32 cellular contexts compared by ENCODE assay signal in genomic region chr7:156603629-156604028, GRCh38.
"Had no signal": no experiment of that assay in that cellular context is flagged by ENCODE, and none has a peak within 500 bp of the region (broad histone marks: within the 10 kb centered on the region; RNA-seq: fewer than 3 reads in every experiment).

No MANE protein-coding gene starts in this region.

- H3K4me3 Mint-ChIP-seq: activated CD4-positive, alpha-beta T cell treated with anti-CD3 and anti-CD28 coated beads, Interleukin-2, amount 10 ng/mL, durations not matched to agents 24 days and 14 days; activated CD8-positive, alpha-beta T cell treated with anti-CD3 and anti-CD28 coated beads for 36 hours; activated naive CD4-positive, alpha-beta T cell treated with anti-CD3 and anti-CD28 coated beads, Interleukin-2, amount 50 U/mL, for 24 hours; activated naive CD8-positive, alpha-beta T cell treated with anti-CD3 and anti-CD28 coated beads, Interleukin-2, amount 10 ng/mL, durations not matched to agents 7 days and 5 days had no signal

- H3K4me3 ChIP-seq: ascending aorta, cardiac muscle cell, K562, Peyer's patch had no signal

- H3K27me3 ChIP-seq: ascending aorta, cardiac muscle cell, Peyer's patch had no signal

- H3K9me3 ChIP-seq: ascending aorta, Peyer's patch had no signal

- DNase-seq: activated CD4-positive, alpha-beta T cell treated with anti-CD3 and anti-CD28 coated beads, Interleukin-2, amount 10 ng/mL, durations not matched to agents 24 days and 14 days; activated CD4-positive, alpha-beta T cell treated with anti-CD3 and anti-CD28 coated beads, Interleukin-2, amount 50 U/mL, for 4 hours; activated CD8-positive, alpha-beta T cell treated with anti-CD3 and anti-CD28 coated beads for 36 hours; activated gamma-delta T cell; activated naive CD4-positive, alpha-beta T cell treated with Interleukin-2 at 50 U/mL for 16 hours; activated naive CD8-positive, alpha-beta T cell treated with anti-CD3 and anti-CD28 coated beads, Interleukin-2, amount 10 ng/mL, durations not matched to agents 7 days and 5 days; activated T-cell treated with anti-CD3 and anti-CD28 coated beads, Interleukin-2, amount 50 U/mL, for 1 hour; amygdala; NCI-H1092 treated with DMSO at 0.1 percent for 48 hours; NCI-H1417; NCI-H146; NCI-H187; NCI-H2081; NCI-H226; NCI-H446 treated with DMSO at 0.1 percent for 48 hours; NCI-H524; NK-92 treated with Interleukin-12 subunit alpha and Interleukin-12 subunit beta, amount 100 ng/mL, for 24 hours; PC-3; Peyer's patch; RPMI8226; SIG-M5; T-helper 1 cell; T-helper 2 cell; T-helper 9 cell; WERI-Rb-1 had no signal

- H3K9me3 Mint-ChIP-seq: activated CD4-positive, alpha-beta T cell treated with anti-CD3 and anti-CD28 coated beads, Interleukin-2, amount 10 ng/mL, durations not matched to agents 24 days and 14 days; activated CD8-positive, alpha-beta T cell treated with anti-CD3 and anti-CD28 coated beads for 36 hours; activated naive CD4-positive, alpha-beta T cell treated with anti-CD3 and anti-CD28 coated beads, Interleukin-2, amount 50 U/mL, for 24 hours; activated naive CD8-positive, alpha-beta T cell treated with anti-CD3 and anti-CD28 coated beads, Interleukin-2, amount 10 ng/mL, durations not matched to agents 7 days and 5 days had no signal

- ATAC-seq: activated CD8-positive, alpha-beta T cell treated with anti-CD3 and anti-CD28 coated beads for 36 hours; PC-3; Right ventricle myocardium inferior; SK-N-SH treated with all-trans-retinoic acid at 6 μM for 48 hours had no signal

- H3K27ac Mint-ChIP-seq: activated CD4-positive, alpha-beta T cell treated with anti-CD3 and anti-CD28 coated beads, Interleukin-2, amount 10 ng/mL, durations not matched to agents 24 days and 14 days; activated CD8-positive, alpha-beta T cell treated with anti-CD3 and anti-CD28 coated beads for 36 hours; activated naive CD4-positive, alpha-beta T cell treated with anti-CD3 and anti-CD28 coated beads, Interleukin-2, amount 50 U/mL, for 24 hours; activated naive CD8-positive, alpha-beta T cell treated with anti-CD3 and anti-CD28 coated beads, Interleukin-2, amount 10 ng/mL, durations not matched to agents 7 days and 5 days; activated T-helper 2 cell treated with anti-CD3 and anti-CD28 coated beads, Interferon-gamma antibody, Interleukin-2, Interleukin-4, amounts not matched to agents 10 μg/mL and 5 μg/mL and 100 μg/mL, durations not matched to agents 14 hours and 24 hours and 36 hours had no signal

- H3K36me3 ChIP-seq: ascending aorta, cardiac muscle cell, Peyer's patch, WERI-Rb-1 had no signal

- H3K4me1 ChIP-seq: ascending aorta had no signal

- H3K36me3 Mint-ChIP-seq: activated naive CD4-positive, alpha-beta T cell treated with anti-CD3 and anti-CD28 coated beads, Interleukin-2, amount 50 U/mL, for 24 hours; activated naive CD8-positive, alpha-beta T cell treated with anti-CD3 and anti-CD28 coated beads, Interleukin-2, amount 10 ng/mL, durations not matched to agents 7 days and 5 days had no signal

- H3K27ac ChIP-seq: ascending aorta, cardiac muscle cell, WERI-Rb-1 had no signal
